In the genomic region with DNA sequence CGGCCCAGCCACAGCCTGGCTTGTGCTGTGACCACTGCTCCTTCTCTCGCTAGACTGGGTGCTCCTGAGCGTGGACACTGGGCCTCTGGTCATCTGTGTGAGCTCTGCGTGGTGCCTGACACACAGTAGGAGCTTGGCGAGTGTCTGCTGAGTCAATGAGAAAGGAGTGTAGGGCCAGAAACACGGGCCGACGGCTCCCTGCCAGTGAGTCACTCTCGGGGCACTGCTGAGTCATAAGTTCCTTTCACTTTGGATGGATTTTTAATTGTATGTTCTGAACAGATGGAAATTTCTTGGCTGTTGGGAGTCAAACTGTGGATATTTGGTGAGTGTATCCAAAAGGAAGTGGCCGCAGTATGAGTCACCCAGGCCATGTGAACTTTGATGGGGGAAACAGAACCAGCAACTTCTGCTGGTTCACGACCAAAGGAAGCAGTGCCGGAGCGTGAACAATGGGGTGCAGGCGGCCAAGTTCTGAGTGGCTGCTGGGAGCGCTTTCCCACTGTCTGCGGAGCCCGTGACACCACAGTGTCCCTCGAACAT, we compare ENCODE assay signal across 1 cellular context.
TF ChIP-seq lines count a peak whose summit lies in the region.

No MANE protein-coding gene starts in this region.

TF ChIP-seq in HepG2, 621 proteins besides CTCF, POLR2A, EP300 and RAD21 (continued from another document and continues in another):
- TF ChIP-seq BCL6 (CRISPR knock-in tag; IDR thresholded peaks at IDR 0.05) (no peak), TBL1XR1 (IDR thresholded peaks at IDR 0.05; ENCODE audit: borderline replicate concordance, low read length, partially characterized antibody) (no peak), ZNF441 (CRISPR knock-in tag; IDR thresholded peaks at IDR 0.05; ENCODE audit: borderline replicate concordance) (no peak), ZNF605 (CRISPR knock-in tag; IDR thresholded peaks at IDR 0.05) (no peak), BRCA1 (CRISPR knock-in tag; IDR thresholded peaks at IDR 0.05) (no peak), ZKSCAN8 (CRISPR knock-in tag; IDR thresholded peaks at IDR 0.05; ENCODE audit: borderline replicate concordance) (no peak), HOXD1 (CRISPR knock-in tag; IDR thresholded peaks at IDR 0.05) (no peak), MED8 (CRISPR knock-in tag; IDR thresholded peaks at IDR 0.05; ENCODE audit: insufficient replicate concordance) (peak; percentile 41), NR1H2 (CRISPR knock-in tag; IDR thresholded peaks at IDR 0.05; ENCODE audit: borderline replicate concordance, low read depth) (no peak), REXO4 (CRISPR knock-in tag; IDR thresholded peaks at IDR 0.05; ENCODE audit: borderline replicate concordance) (no peak), CAMTA2 (CRISPR knock-in tag; IDR thresholded peaks at IDR 0.05; ENCODE audit: borderline replicate concordance) (no peak), ZNF329 (CRISPR knock-in tag; IDR thresholded peaks at IDR 0.05; ENCODE audit: low read depth) (no peak), TMF1 (CRISPR knock-in tag; IDR thresholded peaks at IDR 0.05; ENCODE audit: low read depth) (no peak), BHLHE40 (IDR thresholded peaks at IDR 0.05; ENCODE audit: low read length) (0 out of 2 replicates have a peak, but pooled peaks have one; percentile 26), PLRG1 (conservative IDR thresholded peaks at IDR 0.05) (no peak), WIZ (CRISPR knock-in tag; IDR thresholded peaks at IDR 0.05) (no peak), ZNF30 (CRISPR knock-in tag; IDR thresholded peaks at IDR 0.05) (no peak), ZNF451 (CRISPR knock-in tag; IDR thresholded peaks at IDR 0.05) (no peak)
- TF ChIP-seq, protein P1, sequence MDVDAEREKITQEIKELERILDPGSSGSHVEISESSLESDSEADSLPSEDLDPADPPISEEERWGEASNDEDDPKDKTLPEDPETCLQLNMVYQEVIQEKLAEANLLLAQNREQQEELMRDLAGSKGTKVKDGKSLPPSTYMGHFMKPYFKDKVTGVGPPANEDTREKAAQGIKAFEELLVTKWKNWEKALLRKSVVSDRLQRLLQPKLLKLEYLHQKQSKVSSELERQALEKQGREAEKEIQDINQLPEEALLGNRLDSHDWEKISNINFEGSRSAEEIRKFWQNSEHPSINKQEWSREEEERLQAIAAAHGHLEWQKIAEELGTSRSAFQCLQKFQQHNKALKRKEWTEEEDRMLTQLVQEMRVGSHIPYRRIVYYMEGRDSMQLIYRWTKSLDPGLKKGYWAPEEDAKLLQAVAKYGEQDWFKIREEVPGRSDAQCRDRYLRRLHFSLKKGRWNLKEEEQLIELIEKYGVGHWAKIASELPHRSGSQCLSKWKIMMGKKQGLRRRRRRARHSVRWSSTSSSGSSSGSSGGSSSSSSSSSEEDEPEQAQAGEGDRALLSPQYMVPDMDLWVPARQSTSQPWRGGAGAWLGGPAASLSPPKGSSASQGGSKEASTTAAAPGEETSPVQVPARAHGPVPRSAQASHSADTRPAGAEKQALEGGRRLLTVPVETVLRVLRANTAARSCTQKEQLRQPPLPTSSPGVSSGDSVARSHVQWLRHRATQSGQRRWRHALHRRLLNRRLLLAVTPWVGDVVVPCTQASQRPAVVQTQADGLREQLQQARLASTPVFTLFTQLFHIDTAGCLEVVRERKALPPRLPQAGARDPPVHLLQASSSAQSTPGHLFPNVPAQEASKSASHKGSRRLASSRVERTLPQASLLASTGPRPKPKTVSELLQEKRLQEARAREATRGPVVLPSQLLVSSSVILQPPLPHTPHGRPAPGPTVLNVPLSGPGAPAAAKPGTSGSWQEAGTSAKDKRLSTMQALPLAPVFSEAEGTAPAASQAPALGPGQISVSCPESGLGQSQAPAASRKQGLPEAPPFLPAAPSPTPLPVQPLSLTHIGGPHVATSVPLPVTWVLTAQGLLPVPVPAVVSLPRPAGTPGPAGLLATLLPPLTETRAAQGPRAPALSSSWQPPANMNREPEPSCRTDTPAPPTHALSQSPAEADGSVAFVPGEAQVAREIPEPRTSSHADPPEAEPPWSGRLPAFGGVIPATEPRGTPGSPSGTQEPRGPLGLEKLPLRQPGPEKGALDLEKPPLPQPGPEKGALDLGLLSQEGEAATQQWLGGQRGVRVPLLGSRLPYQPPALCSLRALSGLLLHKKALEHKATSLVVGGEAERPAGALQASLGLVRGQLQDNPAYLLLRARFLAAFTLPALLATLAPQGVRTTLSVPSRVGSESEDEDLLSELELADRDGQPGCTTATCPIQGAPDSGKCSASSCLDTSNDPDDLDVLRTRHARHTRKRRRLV (CRISPR knock-in tag; IDR thresholded peaks at IDR 0.05) = no peak
- TF ChIP-seq, protein P2, sequence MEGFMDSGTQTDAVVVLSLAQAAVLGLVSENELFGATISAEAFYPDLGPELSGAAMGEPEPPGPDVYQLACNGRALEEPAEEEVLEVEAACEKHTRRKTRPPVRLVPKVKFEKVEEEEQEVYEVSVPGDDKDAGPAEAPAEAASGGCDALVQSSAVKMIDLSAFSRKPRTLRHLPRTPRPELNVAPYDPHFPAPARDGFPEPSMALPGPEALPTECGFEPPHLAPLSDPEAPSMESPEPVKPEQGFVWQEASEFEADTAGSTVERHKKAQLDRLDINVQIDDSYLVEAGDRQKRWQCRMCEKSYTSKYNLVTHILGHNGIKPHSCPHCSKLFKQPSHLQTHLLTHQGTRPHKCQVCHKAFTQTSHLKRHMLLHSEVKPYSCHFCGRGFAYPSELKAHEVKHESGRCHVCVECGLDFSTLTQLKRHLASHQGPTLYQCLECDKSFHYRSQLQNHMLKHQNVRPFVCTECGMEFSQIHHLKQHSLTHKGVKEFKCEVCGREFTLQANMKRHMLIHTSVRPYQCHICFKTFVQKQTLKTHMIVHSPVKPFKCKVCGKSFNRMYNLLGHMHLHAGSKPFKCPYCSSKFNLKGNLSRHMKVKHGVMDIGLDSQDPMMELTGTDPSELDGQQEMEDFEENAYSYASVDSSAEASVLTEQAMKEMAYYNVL (CRISPR knock-in tag; IDR thresholded peaks at IDR 0.05; ENCODE audit: borderline replicate concordance) = no peak
- TF ChIP-seq, protein P3, sequence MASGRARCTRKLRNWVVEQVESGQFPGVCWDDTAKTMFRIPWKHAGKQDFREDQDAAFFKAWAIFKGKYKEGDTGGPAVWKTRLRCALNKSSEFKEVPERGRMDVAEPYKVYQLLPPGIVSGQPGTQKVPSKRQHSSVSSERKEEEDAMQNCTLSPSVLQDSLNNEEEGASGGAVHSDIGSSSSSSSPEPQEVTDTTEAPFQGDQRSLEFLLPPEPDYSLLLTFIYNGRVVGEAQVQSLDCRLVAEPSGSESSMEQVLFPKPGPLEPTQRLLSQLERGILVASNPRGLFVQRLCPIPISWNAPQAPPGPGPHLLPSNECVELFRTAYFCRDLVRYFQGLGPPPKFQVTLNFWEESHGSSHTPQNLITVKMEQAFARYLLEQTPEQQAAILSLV (CRISPR knock-in tag; IDR thresholded peaks at IDR 0.05; ENCODE audit: borderline replicate concordance) = no peak
- TF ChIP-seq, protein P4, sequence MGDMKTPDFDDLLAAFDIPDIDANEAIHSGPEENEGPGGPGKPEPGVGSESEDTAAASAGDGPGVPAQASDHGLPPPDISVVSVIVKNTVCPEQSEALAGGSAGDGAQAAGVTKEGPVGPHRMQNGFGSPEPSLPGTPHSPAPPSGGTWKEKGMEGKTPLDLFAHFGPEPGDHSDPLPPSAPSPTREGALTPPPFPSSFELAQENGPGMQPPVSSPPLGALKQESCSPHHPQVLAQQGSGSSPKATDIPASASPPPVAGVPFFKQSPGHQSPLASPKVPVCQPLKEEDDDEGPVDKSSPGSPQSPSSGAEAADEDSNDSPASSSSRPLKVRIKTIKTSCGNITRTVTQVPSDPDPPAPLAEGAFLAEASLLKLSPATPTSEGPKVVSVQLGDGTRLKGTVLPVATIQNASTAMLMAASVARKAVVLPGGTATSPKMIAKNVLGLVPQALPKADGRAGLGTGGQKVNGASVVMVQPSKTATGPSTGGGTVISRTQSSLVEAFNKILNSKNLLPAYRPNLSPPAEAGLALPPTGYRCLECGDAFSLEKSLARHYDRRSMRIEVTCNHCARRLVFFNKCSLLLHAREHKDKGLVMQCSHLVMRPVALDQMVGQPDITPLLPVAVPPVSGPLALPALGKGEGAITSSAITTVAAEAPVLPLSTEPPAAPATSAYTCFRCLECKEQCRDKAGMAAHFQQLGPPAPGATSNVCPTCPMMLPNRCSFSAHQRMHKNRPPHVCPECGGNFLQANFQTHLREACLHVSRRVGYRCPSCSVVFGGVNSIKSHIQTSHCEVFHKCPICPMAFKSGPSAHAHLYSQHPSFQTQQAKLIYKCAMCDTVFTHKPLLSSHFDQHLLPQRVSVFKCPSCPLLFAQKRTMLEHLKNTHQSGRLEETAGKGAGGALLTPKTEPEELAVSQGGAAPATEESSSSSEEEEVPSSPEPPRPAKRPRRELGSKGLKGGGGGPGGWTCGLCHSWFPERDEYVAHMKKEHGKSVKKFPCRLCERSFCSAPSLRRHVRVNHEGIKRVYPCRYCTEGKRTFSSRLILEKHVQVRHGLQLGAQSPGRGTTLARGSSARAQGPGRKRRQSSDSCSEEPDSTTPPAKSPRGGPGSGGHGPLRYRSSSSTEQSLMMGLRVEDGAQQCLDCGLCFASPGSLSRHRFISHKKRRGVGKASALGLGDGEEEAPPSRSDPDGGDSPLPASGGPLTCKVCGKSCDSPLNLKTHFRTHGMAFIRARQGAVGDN (CRISPR knock-in tag; IDR thresholded peaks at IDR 0.05) = peak; percentile 91
- TF ChIP-seq, protein P5, sequence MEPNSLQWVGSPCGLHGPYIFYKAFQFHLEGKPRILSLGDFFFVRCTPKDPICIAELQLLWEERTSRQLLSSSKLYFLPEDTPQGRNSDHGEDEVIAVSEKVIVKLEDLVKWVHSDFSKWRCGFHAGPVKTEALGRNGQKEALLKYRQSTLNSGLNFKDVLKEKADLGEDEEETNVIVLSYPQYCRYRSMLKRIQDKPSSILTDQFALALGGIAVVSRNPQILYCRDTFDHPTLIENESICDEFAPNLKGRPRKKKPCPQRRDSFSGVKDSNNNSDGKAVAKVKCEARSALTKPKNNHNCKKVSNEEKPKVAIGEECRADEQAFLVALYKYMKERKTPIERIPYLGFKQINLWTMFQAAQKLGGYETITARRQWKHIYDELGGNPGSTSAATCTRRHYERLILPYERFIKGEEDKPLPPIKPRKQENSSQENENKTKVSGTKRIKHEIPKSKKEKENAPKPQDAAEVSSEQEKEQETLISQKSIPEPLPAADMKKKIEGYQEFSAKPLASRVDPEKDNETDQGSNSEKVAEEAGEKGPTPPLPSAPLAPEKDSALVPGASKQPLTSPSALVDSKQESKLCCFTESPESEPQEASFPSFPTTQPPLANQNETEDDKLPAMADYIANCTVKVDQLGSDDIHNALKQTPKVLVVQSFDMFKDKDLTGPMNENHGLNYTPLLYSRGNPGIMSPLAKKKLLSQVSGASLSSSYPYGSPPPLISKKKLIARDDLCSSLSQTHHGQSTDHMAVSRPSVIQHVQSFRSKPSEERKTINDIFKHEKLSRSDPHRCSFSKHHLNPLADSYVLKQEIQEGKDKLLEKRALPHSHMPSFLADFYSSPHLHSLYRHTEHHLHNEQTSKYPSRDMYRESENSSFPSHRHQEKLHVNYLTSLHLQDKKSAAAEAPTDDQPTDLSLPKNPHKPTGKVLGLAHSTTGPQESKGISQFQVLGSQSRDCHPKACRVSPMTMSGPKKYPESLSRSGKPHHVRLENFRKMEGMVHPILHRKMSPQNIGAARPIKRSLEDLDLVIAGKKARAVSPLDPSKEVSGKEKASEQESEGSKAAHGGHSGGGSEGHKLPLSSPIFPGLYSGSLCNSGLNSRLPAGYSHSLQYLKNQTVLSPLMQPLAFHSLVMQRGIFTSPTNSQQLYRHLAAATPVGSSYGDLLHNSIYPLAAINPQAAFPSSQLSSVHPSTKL (CRISPR knock-in tag; IDR thresholded peaks at IDR 0.05) = peak; percentile 46; the same call in 1 of the 2 replicates
- TF ChIP-seq, protein P6, sequence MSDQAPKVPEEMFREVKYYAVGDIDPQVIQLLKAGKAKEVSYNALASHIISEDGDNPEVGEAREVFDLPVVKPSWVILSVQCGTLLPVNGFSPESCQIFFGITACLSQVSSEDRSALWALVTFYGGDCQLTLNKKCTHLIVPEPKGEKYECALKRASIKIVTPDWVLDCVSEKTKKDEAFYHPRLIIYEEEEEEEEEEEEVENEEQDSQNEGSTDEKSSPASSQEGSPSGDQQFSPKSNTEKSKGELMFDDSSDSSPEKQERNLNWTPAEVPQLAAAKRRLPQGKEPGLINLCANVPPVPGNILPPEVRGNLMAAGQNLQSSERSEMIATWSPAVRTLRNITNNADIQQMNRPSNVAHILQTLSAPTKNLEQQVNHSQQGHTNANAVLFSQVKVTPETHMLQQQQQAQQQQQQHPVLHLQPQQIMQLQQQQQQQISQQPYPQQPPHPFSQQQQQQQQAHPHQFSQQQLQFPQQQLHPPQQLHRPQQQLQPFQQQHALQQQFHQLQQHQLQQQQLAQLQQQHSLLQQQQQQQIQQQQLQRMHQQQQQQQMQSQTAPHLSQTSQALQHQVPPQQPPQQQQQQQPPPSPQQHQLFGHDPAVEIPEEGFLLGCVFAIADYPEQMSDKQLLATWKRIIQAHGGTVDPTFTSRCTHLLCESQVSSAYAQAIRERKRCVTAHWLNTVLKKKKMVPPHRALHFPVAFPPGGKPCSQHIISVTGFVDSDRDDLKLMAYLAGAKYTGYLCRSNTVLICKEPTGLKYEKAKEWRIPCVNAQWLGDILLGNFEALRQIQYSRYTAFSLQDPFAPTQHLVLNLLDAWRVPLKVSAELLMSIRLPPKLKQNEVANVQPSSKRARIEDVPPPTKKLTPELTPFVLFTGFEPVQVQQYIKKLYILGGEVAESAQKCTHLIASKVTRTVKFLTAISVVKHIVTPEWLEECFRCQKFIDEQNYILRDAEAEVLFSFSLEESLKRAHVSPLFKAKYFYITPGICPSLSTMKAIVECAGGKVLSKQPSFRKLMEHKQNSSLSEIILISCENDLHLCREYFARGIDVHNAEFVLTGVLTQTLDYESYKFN (CRISPR knock-in tag; conservative IDR thresholded peaks at IDR 0.05) = peak; percentile 36; the same call in 1 of the 2 replicates
- TF ChIP-seq, protein P7, sequence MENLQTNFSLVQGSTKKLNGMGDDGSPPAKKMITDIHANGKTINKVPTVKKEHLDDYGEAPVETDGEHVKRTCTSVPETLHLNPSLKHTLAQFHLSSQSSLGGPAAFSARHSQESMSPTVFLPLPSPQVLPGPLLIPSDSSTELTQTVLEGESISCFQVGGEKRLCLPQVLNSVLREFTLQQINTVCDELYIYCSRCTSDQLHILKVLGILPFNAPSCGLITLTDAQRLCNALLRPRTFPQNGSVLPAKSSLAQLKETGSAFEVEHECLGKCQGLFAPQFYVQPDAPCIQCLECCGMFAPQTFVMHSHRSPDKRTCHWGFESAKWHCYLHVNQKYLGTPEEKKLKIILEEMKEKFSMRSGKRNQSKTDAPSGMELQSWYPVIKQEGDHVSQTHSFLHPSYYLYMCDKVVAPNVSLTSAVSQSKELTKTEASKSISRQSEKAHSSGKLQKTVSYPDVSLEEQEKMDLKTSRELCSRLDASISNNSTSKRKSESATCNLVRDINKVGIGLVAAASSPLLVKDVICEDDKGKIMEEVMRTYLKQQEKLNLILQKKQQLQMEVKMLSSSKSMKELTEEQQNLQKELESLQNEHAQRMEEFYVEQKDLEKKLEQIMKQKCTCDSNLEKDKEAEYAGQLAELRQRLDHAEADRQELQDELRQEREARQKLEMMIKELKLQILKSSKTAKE (CRISPR knock-in tag; IDR thresholded peaks at IDR 0.05; ENCODE audit: borderline replicate concordance) = 0 out of 2 replicates have a peak, but pooled peaks have one; percentile 13
- TF ChIP-seq, protein P8, sequence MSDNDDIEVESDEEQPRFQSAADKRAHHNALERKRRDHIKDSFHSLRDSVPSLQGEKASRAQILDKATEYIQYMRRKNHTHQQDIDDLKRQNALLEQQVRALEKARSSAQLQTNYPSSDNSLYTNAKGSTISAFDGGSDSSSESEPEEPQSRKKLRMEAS (IDR thresholded peaks at IDR 0.05) = 0 out of 2 replicates have a peak, but pooled peaks have one; percentile 34
- TF ChIP-seq, protein P9, sequence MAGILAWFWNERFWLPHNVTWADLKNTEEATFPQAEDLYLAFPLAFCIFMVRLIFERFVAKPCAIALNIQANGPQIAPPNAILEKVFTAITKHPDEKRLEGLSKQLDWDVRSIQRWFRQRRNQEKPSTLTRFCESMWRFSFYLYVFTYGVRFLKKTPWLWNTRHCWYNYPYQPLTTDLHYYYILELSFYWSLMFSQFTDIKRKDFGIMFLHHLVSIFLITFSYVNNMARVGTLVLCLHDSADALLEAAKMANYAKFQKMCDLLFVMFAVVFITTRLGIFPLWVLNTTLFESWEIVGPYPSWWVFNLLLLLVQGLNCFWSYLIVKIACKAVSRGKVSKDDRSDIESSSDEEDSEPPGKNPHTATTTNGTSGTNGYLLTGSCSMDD (CRISPR knock-in tag; IDR thresholded peaks at IDR 0.05) = no peak
